In genomic region chr22:24953294-24954113, GRCh38 we compare ENCODE assay signal across 9 cellular contexts. TPM values are rescaled to one million over a fixed set of nuclear protein-coding genes. Genes with fewer than 3 reads are reported as not detected.
DNase-seq lines count a peak whose midpoint lies in the region; ATAC-seq and FAIRE-seq lines count a peak whose summit lies in the region.
"Had no signal": no experiment of that assay in that cellular context is flagged by ENCODE, and none has a peak within 500 bp of the region (broad histone marks: within the 10 kb centered on the region; RNA-seq: fewer than 3 reads in every experiment).

No MANE protein-coding gene starts in this region.

- no peak overlapping the region for H3K27ac Mint-ChIP-seq in activated naive CD8-positive, alpha-beta T cell treated with anti-CD3 and anti-CD28 coated beads, Interleukin-2, amount 10 ng/mL, durations not matched to agents 7 days and 5 days

- peaks cover 5% of the 10 kb centered on the region for H3K4me1 ChIP-seq in iPS-15b (ENCODE audit: control insufficient read depth, insufficient read depth, low read length)
- H3K4me1 ChIP-seq in small intestine (ENCODE audit: control insufficient read depth in 2 of 2, insufficient read depth in 1 of 2, low read depth in 1 of 2, low read length in 1 of 2), result no peaks in the 10 kb centered on the region

- H3K9me3 ChIP-seq in iPS-15b (ENCODE audit: control insufficient read depth, insufficient read depth, low read length) (no peaks in the 10 kb centered on the region), small intestine (ENCODE audit: control insufficient read depth, low read depth) (no peaks in the 10 kb centered on the region)

- H3K9ac ChIP-seq in iPS-15b (ENCODE audit: low read depth, low read length), result peak overlapping the region; percentile 97

- no peaks in the 10 kb centered on the region for H3K27me3 ChIP-seq in iPS-15b (ENCODE audit: control insufficient read depth, insufficient read depth, low read length)
- H3K27me3 ChIP-seq in small intestine (ENCODE audit: control insufficient read depth in 2 of 2, insufficient read depth in 2 of 2, low read length in 2 of 2), result no peaks in the 10 kb centered on the region

- H3K36me3 ChIP-seq in iPS-15b (ENCODE audit: control insufficient read depth, insufficient read depth, low read length), result no peaks in the 10 kb centered on the region
- no peaks in the 10 kb centered on the region for H3K36me3 ChIP-seq in small intestine (ENCODE audit: control insufficient read depth in 2 of 2, insufficient read depth in 2 of 2, low read length in 2 of 2)

- no peaks in the 10 kb centered on the region for H3K36me3 Mint-ChIP-seq in activated naive CD8-positive, alpha-beta T cell treated with anti-CD3 and anti-CD28 coated beads, Interleukin-2, amount 10 ng/mL, durations not matched to agents 7 days and 5 days

- peak overlapping the region; percentile 54 for H3K4me3 Mint-ChIP-seq in activated naive CD8-positive, alpha-beta T cell treated with anti-CD3 and anti-CD28 coated beads, Interleukin-2, amount 10 ng/mL, durations not matched to agents 7 days and 5 days

- H3K4me3 ChIP-seq in iPS-15b (ENCODE audit: low read depth, low read length), result peak overlapping the region; percentile 91
- peak overlapping the region; percentile 67 to 78 for H3K4me3 ChIP-seq in small intestine (ENCODE audit: low read depth in 1 of 2, low read length in 2 of 2)

- H3K27me3 Mint-ChIP-seq in activated naive CD8-positive, alpha-beta T cell treated with anti-CD3 and anti-CD28 coated beads, Interleukin-2, amount 10 ng/mL, durations not matched to agents 7 days and 5 days, result peaks cover 57% of the 10 kb centered on the region

- peak; percentile 19 for DNase-seq in HT-29 (ENCODE audit: low spot score)
- DNase-seq in activated naive CD8-positive, alpha-beta T cell treated with anti-CD3 and anti-CD28 coated beads, Interleukin-2, amount 10 ng/mL, durations not matched to agents 7 days and 5 days, result no peak
- DNase-seq in small intestine, result peak; percentile 48
- DNase-seq in GDM1 (lab: John Stamatoyannopoulos, UW), result no peak
- DNase-seq in NOMO-1 treated with DMSO at 0.1 percent for 48 hours (lab: John Stamatoyannopoulos, UW; ENCODE audit: unreplicated experiment), result no peak

- peak overlapping the region; percentile 89 to 94 for H3K27ac ChIP-seq in small intestine (ENCODE audit: low read depth in 1 of 2, low read length in 1 of 2)

- POLR2A ChIA-PET in activated naive CD8-positive, alpha-beta T cell treated with anti-CD3 and anti-CD28 coated beads, Interleukin-2, amount 10 ng/mL, durations not matched to agents 7 days and 5 days (lab: Charles Lee), result no interaction called here

- WGBS in small intestine, 3 donors, result 3 to 6% (median 6%) methylated on average over 32 to 53 of the region's 53 CpGs

- peaks cover 12% of the 10 kb centered on the region for H3K4me1 Mint-ChIP-seq in activated naive CD8-positive, alpha-beta T cell treated with anti-CD3 and anti-CD28 coated beads, Interleukin-2, amount 10 ng/mL, durations not matched to agents 7 days and 5 days

- FAIRE-seq in small intestine (lab: Jason Lieb, UNC), result no peak

- H3K9me3 Mint-ChIP-seq in activated naive CD8-positive, alpha-beta T cell treated with anti-CD3 and anti-CD28 coated beads, Interleukin-2, amount 10 ng/mL, durations not matched to agents 7 days and 5 days, result no peaks in the 10 kb centered on the region

- no peak for ATAC-seq in activated naive CD8-positive, alpha-beta T cell treated with anti-CD3 and anti-CD28 coated beads, Interleukin-2, amount 10 ng/mL, durations not matched to agents 7 days and 5 days (ENCODE audit: low read depth)
- ATAC-seq in HG03520 (IDR thresholded peaks at IDR 0.05; ENCODE audit: unreplicated experiment) (no peak), HG02938 (IDR thresholded peaks at IDR 0.05; ENCODE audit: unreplicated experiment) (no peak)

RNA-seq across cellular contexts. Expression of gene KIAA1671, which starts 1.0 kb away (rescaled TPM):
- 9.0 and 11.2 TPM in 2 replicates for total RNA-seq in HT-29 (2014; rRNA removed; shearing (Covaris generic))
- 10 to 100 TPM; 10.0 to 10.5 TPM for total RNA-seq in activated naive CD8-positive, alpha-beta T cell treated with anti-CD3 and anti-CD28 coated beads, Interleukin-2, amount 10 ng/mL, durations not matched to agents 7 days and 5 days
- 10 to 100 TPM in 2 of 3 donors, 1 to 10 TPM in 1; 7.0 to 18.0 (median 11.4) TPM for polyA plus RNA-seq in small intestine

RNA-seq across cellular contexts. Expression of gene LHFPL7, which starts 7.0 kb away (rescaled TPM):
- total RNA-seq in HT-29 (2014; rRNA removed; shearing (Covaris generic)), result not detected in 2 replicates
- total RNA-seq in activated naive CD8-positive, alpha-beta T cell treated with anti-CD3 and anti-CD28 coated beads, Interleukin-2, amount 10 ng/mL, durations not matched to agents 7 days and 5 days, result not detected
- not detected for polyA plus RNA-seq in small intestine
- total RNA-seq: NCI-H460 had no signal

Comparison
In these comparisons a context has a peak if more than half of its experiments do, and no peak if none do; other contexts are left out.
1. DNase-seq: peak in HT-29 (single experiment) and small intestine (single experiment); none in activated naive CD8-positive, alpha-beta T cell treated with anti-CD3 and anti-CD28 coated beads, Interleukin-2, amount 10 ng/mL, durations not matched to agents 7 days and 5 days (single experiment), GDM1 (single experiment) and NOMO-1 treated with DMSO at 0.1 percent for 48 hours (single experiment).